Comparison of ENCODE assay signal across 17 cellular contexts in genomic region chr17:6523330-6523729, GRCh38. TPM values are rescaled to one million over a fixed set of nuclear protein-coding genes. Genes with fewer than 3 reads are reported as not detected.
A peak's percentile ranks its signal among the peaks of the same experiment; 100 is the strongest.
DNase-seq lines count a peak whose midpoint lies in the region; ATAC-seq and TF ChIP-seq lines count a peak whose summit lies in the region.
"Had no signal": no experiment of that assay in that cellular context is flagged by ENCODE, and none has a peak within 500 bp of the region (broad histone marks: within the 10 kb centered on the region; RNA-seq: fewer than 3 reads in every experiment).

No MANE protein-coding gene starts in this region.

- no peak overlapping the region for H3K27ac Mint-ChIP-seq in GM23338
- H3K27ac Mint-ChIP-seq in activated naive CD4-positive, alpha-beta T cell treated with anti-CD3 and anti-CD28 coated beads for 36 hours: no peak overlapping the region
- H3K27ac Mint-ChIP-seq: IgD-negative memory B cell; T-helper 2 cell treated with Interferon-gamma antibody and Interleukin-4, amounts not matched to agents 5 μg/mL and 100 μg/mL, for 36 hours had no signal

- TF ChIP-seq CTCF in GM23338 (conservative IDR thresholded peaks at IDR 0.05; ENCODE audit: low read depth in 2 of 2) (no peak), fibroblast of pulmonary artery (IDR thresholded peaks at IDR 0.05; ENCODE audit: low read length, missing control alignments) (no peak), omental fat pad (IDR thresholded peaks at IDR 0.05) (no peak)

- H3K36me3 ChIP-seq in GM23338 (ENCODE audit: insufficient read depth): no peaks in the 10 kb centered on the region
- H3K36me3 ChIP-seq: colonic mucosa had no signal

- DNase-seq in GM23338 (ENCODE audit: low spot score) (peak; percentile 34), RPMI7951 (ENCODE audit: low read depth) (peak; percentile 24), fibroblast of pulmonary artery (ENCODE audit: low read depth) (peak; percentile 21), omental fat pad (ENCODE audit: low spot score) (no peak), ureter (ENCODE audit: low spot score) (no peak), NCI-H82 (lab: John Stamatoyannopoulos, UW) (no peak)
- no peak for DNase-seq in activated naive CD4-positive, alpha-beta T cell treated with anti-CD3 and anti-CD28 coated beads for 36 hours
- DNase-seq: colonic mucosa; left ventricle myocardium superior; NCI-H187 treated with DMSO at 0.1 percent for 48 hours; occipital lobe; stimulated activated CD4-positive, alpha-beta T cell treated with anti-CD3 and anti-CD28 coated beads, Interleukin-15, amount 100 ng/mL, for 24 hours had no signal

- H3F3A ChIP-seq in GM23338 (replicated peaks; ENCODE audit: low read depth): no peaks in the 10 kb centered on the region

- H3K9me3 Mint-ChIP-seq in GM23338: peaks cover 4% of the 10 kb centered on the region; the same call in 1 of the 3 replicates
- no peaks in the 10 kb centered on the region for H3K9me3 Mint-ChIP-seq in activated naive CD4-positive, alpha-beta T cell treated with anti-CD3 and anti-CD28 coated beads for 36 hours
- H3K9me3 Mint-ChIP-seq: T-helper 2 cell treated with Interferon-gamma antibody and Interleukin-4, amounts not matched to agents 5 μg/mL and 100 μg/mL, for 36 hours had no signal

- CTCF ChIA-PET in activated naive CD4-positive, alpha-beta T cell treated with anti-CD3 and anti-CD28 coated beads for 36 hours (lab: Charles Lee): no interaction called here

- no peak overlapping the region for H3K27ac ChIP-seq in GM23338 (ENCODE audit: low read depth)
- H3K27ac ChIP-seq: C4-2B, colonic mucosa had no signal

- peak; percentile 48; the same call in 2 of the 3 replicates for ATAC-seq in GM23338
- peak; percentile 61 for ATAC-seq in omental fat pad (ENCODE audit: low FRiP score)
- no peak for ATAC-seq in GM21723 (IDR thresholded peaks at IDR 0.05; ENCODE audit: unreplicated experiment)
- ATAC-seq: left ventricle myocardium superior had no signal

- H3K4me1 Mint-ChIP-seq in GM23338: peaks cover 6% of the 10 kb centered on the region
- no peaks in the 10 kb centered on the region for H3K4me1 Mint-ChIP-seq in activated naive CD4-positive, alpha-beta T cell treated with anti-CD3 and anti-CD28 coated beads for 36 hours (ENCODE audit: low read depth)
- H3K4me1 Mint-ChIP-seq: activated naive CD4-positive, alpha-beta T cell treated with anti-CD3 and anti-CD28 coated beads, Interleukin-2, amount 50 U/mL, for 24 hours; IgD-negative memory B cell had no signal

- H3K27me3 ChIP-seq in GM23338 (ENCODE audit: insufficient read depth): no peaks in the 10 kb centered on the region
- H3K27me3 ChIP-seq: colonic mucosa had no signal

- no peak overlapping the region for H3K4me2 ChIP-seq in GM23338

- H4K20me1 ChIP-seq in GM23338 (replicated peaks; ENCODE audit: insufficient read depth): no peaks in the 10 kb centered on the region

- H3K27me3 Mint-ChIP-seq in GM23338 (ENCODE audit: insufficient read depth, low read depth, poor library complexity): no peaks in the 10 kb centered on the region
- no peaks in the 10 kb centered on the region for H3K27me3 Mint-ChIP-seq in activated naive CD4-positive, alpha-beta T cell treated with anti-CD3 and anti-CD28 coated beads for 36 hours (ENCODE audit: low read depth)
- H3K27me3 Mint-ChIP-seq: activated naive CD4-positive, alpha-beta T cell treated with anti-CD3 and anti-CD28 coated beads, Interleukin-2, amount 50 U/mL, for 24 hours; IgD-negative memory B cell had no signal

- H3K4me1 ChIP-seq in GM23338 (ENCODE audit: insufficient read depth): no peaks in the 10 kb centered on the region; the same call in 1 of the 2 replicates
- H3K4me1 ChIP-seq: colonic mucosa had no signal

- H3K4me3 ChIP-seq in GM23338 (no peak overlapping the region), fibroblast of pulmonary artery (replicated peaks; ENCODE audit: low read depth, low read length) (no peak overlapping the region)
- H3K4me3 ChIP-seq: colonic mucosa had no signal

- H3K4me3 Mint-ChIP-seq in GM23338: no peak overlapping the region
- H3K4me3 Mint-ChIP-seq in activated naive CD4-positive, alpha-beta T cell treated with anti-CD3 and anti-CD28 coated beads for 36 hours: no peak overlapping the region
- H3K4me3 Mint-ChIP-seq: activated naive CD4-positive, alpha-beta T cell treated with anti-CD3 and anti-CD28 coated beads, Interleukin-2, amount 50 U/mL, for 24 hours; IgD-negative memory B cell; T-helper 2 cell treated with Interferon-gamma antibody and Interleukin-4, amounts not matched to agents 5 μg/mL and 100 μg/mL, for 36 hours had no signal

- intact Hi-C loops in activated naive CD4-positive, alpha-beta T cell treated with anti-CD3 and anti-CD28 coated beads for 36 hours (cut with micrococcal nuclease): no loop called here

- peaks cover 19% of the 10 kb centered on the region; the same call in 1 of the 2 replicates for H3K9me2 ChIP-seq in GM23338 (ENCODE audit: insufficient read depth)

- no peaks in the 10 kb centered on the region for H3K36me3 Mint-ChIP-seq in GM23338 (ENCODE audit: low read depth)
- H3K36me3 Mint-ChIP-seq in activated naive CD4-positive, alpha-beta T cell treated with anti-CD3 and anti-CD28 coated beads for 36 hours (ENCODE audit: low read depth): no peaks in the 10 kb centered on the region
- H3K36me3 Mint-ChIP-seq: activated naive CD4-positive, alpha-beta T cell treated with anti-CD3 and anti-CD28 coated beads, Interleukin-2, amount 50 U/mL, for 24 hours; IgD-negative memory B cell had no signal

- no peaks in the 10 kb centered on the region for H3K79me2 ChIP-seq in GM23338 (replicated peaks; ENCODE audit: insufficient read depth)

- H2AFZ ChIP-seq in GM23338: no peak overlapping the region

TF ChIP-seq in GM23338, 12 proteins besides CTCF, POLR2A, EP300 and RAD21 (continues in another document):
- no peak for TF ChIP-seq ZNF114 (CRISPR knock-in tag; IDR thresholded peaks at IDR 0.05)
- TF ChIP-seq JUNB (IDR thresholded peaks at IDR 0.05; ENCODE audit: unreplicated experiment): no peak
- TF ChIP-seq ZNF331 (CRISPR knock-in tag; IDR thresholded peaks at IDR 0.05; ENCODE audit: low read depth): no peak
- no peak for TF ChIP-seq ZNF462 (CRISPR knock-in tag; IDR thresholded peaks at IDR 0.05)
- no peak for TF ChIP-seq STAT1 (IDR thresholded peaks at IDR 0.05; ENCODE audit: unreplicated experiment)

RNA-seq across cellular contexts. Expression of gene PITPNM3, which starts 33.0 kb away (rescaled TPM):
- 1.5 and 2.2 TPM in 2 replicates for total RNA-seq in GM23338 (2014; rRNA removed; shearing (Covaris generic))
- 0.68 and 1.0 TPM in 2 replicates for polyA plus RNA-seq in GM23338 (2016; fragmentation: Nextera tagmentation; extraction: Ambion mirVana)
- total RNA-seq in RPMI7951 (2014; rRNA removed; shearing (Covaris generic)): 0.10 and 0.12 TPM in 2 replicates
- 1 to 10 TPM in 3 of 4 donors, under 1 TPM in 1; 0.82 to 3.5 (median 2.5) TPM for total RNA-seq in omental fat pad
- 5.8 TPM for total RNA-seq in ureter
- total RNA-seq in activated naive CD4-positive, alpha-beta T cell treated with anti-CD3 and anti-CD28 coated beads for 36 hours: under 1 TPM; 0.38 to 0.67 TPM
- polyA plus RNA-seq: IgD-negative memory B cell had no signal

Comparison
In these comparisons a context has a peak if more than half of its experiments do, and no peak if none do; other contexts are left out.
1. DNase-seq: peak in GM23338 (single experiment), RPMI7951 (single experiment) and fibroblast of pulmonary artery (single experiment); none in omental fat pad (single experiment), ureter (single experiment), NCI-H82 (single experiment) and activated naive CD4-positive, alpha-beta T cell treated with anti-CD3 and anti-CD28 coated beads for 36 hours (single experiment).